Comparison of ENCODE assay signal across 17 cellular contexts in the genomic region with DNA sequence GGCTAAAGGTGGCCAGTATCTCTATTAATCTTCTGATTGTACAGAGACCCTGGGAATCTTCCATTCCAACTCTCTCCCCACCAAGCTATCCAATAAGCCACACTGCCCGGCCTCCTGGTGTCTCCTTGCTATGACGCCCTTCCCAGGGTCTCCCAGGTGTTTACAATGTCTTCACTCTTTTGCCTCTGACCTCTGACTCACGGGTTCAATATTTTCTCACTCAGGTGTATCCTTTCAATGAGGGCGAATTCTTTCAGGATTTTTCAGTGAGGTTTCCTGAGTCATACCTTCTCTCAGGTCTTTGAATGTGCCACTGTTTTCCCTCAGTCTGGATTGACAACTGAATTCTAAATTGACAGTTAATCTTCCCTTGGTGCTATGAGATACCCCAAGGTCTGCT. TPM values are rescaled to one million over a fixed set of nuclear protein-coding genes. Genes with fewer than 3 reads are reported as not detected.
"Had no signal": no experiment of that assay in that cellular context is flagged by ENCODE, and none has a peak within 500 bp of the region (broad histone marks: within the 10 kb centered on the region; RNA-seq: fewer than 3 reads in every experiment).

No MANE protein-coding gene starts in this region.

- H3K36me3 ChIP-seq: ascending aorta, WERI-Rb-1 had no signal

- H3K4me1 ChIP-seq: ascending aorta had no signal

- H3K4me3 ChIP-seq: ascending aorta, dorsolateral prefrontal cortex, tibial artery had no signal

- ATAC-seq: activated CD8-positive, alpha-beta memory T cell treated with anti-CD3 and anti-CD28 coated beads, Interleukin-2, amount 10 ng/mL, durations not matched to agents 7 days and 5 days; natural killer cell treated with Interleukin-12 subunit alpha and Interleukin-12 subunit beta and Interleukin-15 and Interleukin-18, amount 100 ng/mL, for 72 hours; stimulated activated effector memory CD8-positive, alpha-beta T cell treated with anti-CD3 and anti-CD28 coated beads, Interleukin-12 subunit alpha, Interleukin-12 subunit beta, amount 100 ng/mL, for 72 hours; T-helper 17 cell had no signal

- H3K27me3 ChIP-seq: ascending aorta, tibial artery had no signal

- H3K27ac ChIP-seq: ascending aorta, dorsolateral prefrontal cortex, tibial artery, WERI-Rb-1 had no signal

- H3K9me3 Mint-ChIP-seq: activated naive CD4-positive, alpha-beta T cell treated with anti-CD3 and anti-CD28 coated beads, Interleukin-2, amount 10 ng/mL, durations not matched to agents 7 days and 5 days; activated T-cell treated with anti-CD3 and anti-CD28 coated beads, Interleukin-2, amount 50 U/mL, for 24 hours; endodermal cell; natural killer cell treated with Interleukin-12 subunit alpha and Interleukin-12 subunit beta and Interleukin-15 and Interleukin-18, amount 100 ng/mL, for 72 hours; stimulated activated effector memory CD8-positive, alpha-beta T cell treated with anti-CD3 and anti-CD28 coated beads, Interleukin-12 subunit alpha, Interleukin-12 subunit beta, amount 100 ng/mL, for 72 hours had no signal

- DNase-seq: activated CD4-positive, alpha-beta T cell treated with anti-CD3 and anti-CD28 coated beads, Interleukin-2, amount 50 U/mL, for 48 hours; activated CD8-positive, alpha-beta memory T cell treated with anti-CD3 and anti-CD28 coated beads, Interleukin-2, amount 10 ng/mL, durations not matched to agents 7 days and 5 days; activated naive CD4-positive, alpha-beta T cell treated with anti-CD3 and anti-CD28 coated beads, Interleukin-2, amount 10 ng/mL, durations not matched to agents 7 days and 5 days; activated T-cell treated with anti-CD3 and anti-CD28 coated beads, Interleukin-2, amount 50 U/mL, for 24 hours; dorsolateral prefrontal cortex; endodermal cell; hippocampal formation; kidney glomerular epithelial cell; T-helper 17 cell; tibial artery; WERI-Rb-1 had no signal

- H3K27ac Mint-ChIP-seq: activated CD8-positive, alpha-beta memory T cell treated with anti-CD3 and anti-CD28 coated beads, Interleukin-2, amount 10 ng/mL, durations not matched to agents 7 days and 5 days; activated naive CD4-positive, alpha-beta T cell treated with anti-CD3 and anti-CD28 coated beads, Interleukin-2, amount 10 ng/mL, durations not matched to agents 7 days and 5 days; activated T-cell treated with anti-CD3 and anti-CD28 coated beads, Interleukin-2, amount 50 U/mL, for 24 hours; endodermal cell; natural killer cell treated with Interleukin-12 subunit alpha and Interleukin-12 subunit beta and Interleukin-15 and Interleukin-18, amount 100 ng/mL, for 72 hours; stimulated activated effector memory CD8-positive, alpha-beta T cell treated with anti-CD3 and anti-CD28 coated beads, Interleukin-12 subunit alpha, Interleukin-12 subunit beta, amount 100 ng/mL, for 72 hours; T-helper 17 cell had no signal

- H3K9me3 ChIP-seq: ascending aorta, tibial artery had no signal

- H3K4me1 Mint-ChIP-seq: activated CD8-positive, alpha-beta memory T cell treated with anti-CD3 and anti-CD28 coated beads, Interleukin-2, amount 10 ng/mL, durations not matched to agents 7 days and 5 days; activated naive CD4-positive, alpha-beta T cell treated with anti-CD3 and anti-CD28 coated beads, Interleukin-2, amount 10 ng/mL, durations not matched to agents 7 days and 5 days; endodermal cell; stimulated activated effector memory CD8-positive, alpha-beta T cell treated with anti-CD3 and anti-CD28 coated beads, Interleukin-12 subunit alpha, Interleukin-12 subunit beta, amount 100 ng/mL, for 72 hours had no signal

- H3K4me3 Mint-ChIP-seq: activated CD8-positive, alpha-beta memory T cell treated with anti-CD3 and anti-CD28 coated beads, Interleukin-2, amount 10 ng/mL, durations not matched to agents 7 days and 5 days; activated naive CD4-positive, alpha-beta T cell treated with anti-CD3 and anti-CD28 coated beads, Interleukin-2, amount 10 ng/mL, durations not matched to agents 7 days and 5 days; activated T-cell treated with anti-CD3 and anti-CD28 coated beads, Interleukin-2, amount 50 U/mL, for 24 hours; endodermal cell; natural killer cell treated with Interleukin-12 subunit alpha and Interleukin-12 subunit beta and Interleukin-15 and Interleukin-18, amount 100 ng/mL, for 72 hours; stimulated activated effector memory CD8-positive, alpha-beta T cell treated with anti-CD3 and anti-CD28 coated beads, Interleukin-12 subunit alpha, Interleukin-12 subunit beta, amount 100 ng/mL, for 72 hours; T-helper 17 cell had no signal

- H3K36me3 Mint-ChIP-seq: activated CD8-positive, alpha-beta memory T cell treated with anti-CD3 and anti-CD28 coated beads, Interleukin-2, amount 10 ng/mL, durations not matched to agents 7 days and 5 days; activated naive CD4-positive, alpha-beta T cell treated with anti-CD3 and anti-CD28 coated beads, Interleukin-2, amount 10 ng/mL, durations not matched to agents 7 days and 5 days; natural killer cell treated with Interleukin-12 subunit alpha and Interleukin-12 subunit beta and Interleukin-15 and Interleukin-18, amount 100 ng/mL, for 72 hours; stimulated activated effector memory CD8-positive, alpha-beta T cell treated with anti-CD3 and anti-CD28 coated beads, Interleukin-12 subunit alpha, Interleukin-12 subunit beta, amount 100 ng/mL, for 72 hours had no signal

RNA-seq across cellular contexts. Expression of gene IRX4, which starts 53.7 kb away (rescaled TPM):
- total RNA-seq: activated CD8-positive, alpha-beta memory T cell treated with anti-CD3 and anti-CD28 coated beads, Interleukin-2, amount 10 ng/mL, durations not matched to agents 7 days and 5 days; ascending aorta; dorsolateral prefrontal cortex; glomerular endothelial cell; liver; mesenteric fat pad; natural killer cell treated with Interleukin-12 subunit alpha and Interleukin-12 subunit beta and Interleukin-15 and Interleukin-18, amount 100 ng/mL, for 72 hours; T-helper 17 cell had no signal
- polyA plus RNA-seq: liver had no signal
